ENCODE assay signal across 9 cellular contexts in genomic region chr9:36855443-36856315, GRCh38.
A peak's percentile ranks its signal among the peaks of the same experiment; 100 is the strongest.
DNase-seq lines count a peak whose midpoint lies in the region; ATAC-seq and TF ChIP-seq lines count a peak whose summit lies in the region.
"Had no signal": no experiment of that assay in that cellular context is flagged by ENCODE, and none has a peak within 500 bp of the region (broad histone marks: within the 10 kb centered on the region; RNA-seq: fewer than 3 reads in every experiment).

No MANE protein-coding gene starts in this region.

- H3K36me3 ChIP-seq in adrenal gland (replicated peaks in 1 of 2) = no peaks in the 10 kb centered on the region

- TF ChIP-seq POLR2A in adrenal gland (IDR thresholded peaks at IDR 0.05) = no peak

- peaks cover 12% of the 10 kb centered on the region for H3K36me3 Mint-ChIP-seq in memory B cell

- ATAC-seq in memory B cell (ENCODE audit: low read depth) (peak; percentile 81), HG02970 (IDR thresholded peaks at IDR 0.05; ENCODE audit: low FRiP score, unreplicated experiment) (no peak)

- H3K4me1 Mint-ChIP-seq in memory B cell = peaks cover 19% of the 10 kb centered on the region

- no peak overlapping the region for H3K4me3 Mint-ChIP-seq in memory B cell
- H3K4me3 Mint-ChIP-seq: nephron had no signal

- H3K4me3 ChIP-seq in adrenal gland = no peak overlapping the region

- H3K27ac Mint-ChIP-seq in memory B cell = peak overlapping the region; percentile 93
- H3K27ac Mint-ChIP-seq: nephron had no signal

- WGBS in adrenal gland, 4 donors = 57 to 67% (median 63%) methylated on average over 8 to 9 of the region's 9 CpGs

- H3K9me3 ChIP-seq in adrenal gland (replicated peaks in 1 of 3) = no peaks in the 10 kb centered on the region

- H3K27me3 Mint-ChIP-seq in memory B cell = no peaks in the 10 kb centered on the region

- no peaks in the 10 kb centered on the region for H3K27me3 ChIP-seq in adrenal gland

- TF ChIP-seq CTCF in adrenal gland (IDR thresholded peaks at IDR 0.05) = no peak

- no peak overlapping the region for H3K27ac ChIP-seq in adrenal gland

- intact Hi-C loops in adrenal gland (cut with DNase I) = no loop called here

- DNase-seq in SIG-M5 treated with dmso at 0.1 percent for 504 hours (lab: John Stamatoyannopoulos, UW; ENCODE audit: unreplicated experiment) (peak; percentile 37), SIG-M5 (lab: John Stamatoyannopoulos, UW) (no peak), HT-29 (ENCODE audit: low spot score) (peak; percentile 60), memory B cell (ENCODE audit: low spot score in 2 of 2) (no peak), DMS153 (lab: John Stamatoyannopoulos, UW) (no peak), adrenal gland (no peak)
- peak; percentile 48 to 53 for DNase-seq in activated CD4-positive, alpha-beta T cell treated with anti-CD3 and anti-CD28 coated beads, Interleukin-2, amount 50 U/mL, for 48 hours

- no peaks in the 10 kb centered on the region for H3K9me3 Mint-ChIP-seq in memory B cell
- H3K9me3 Mint-ChIP-seq: nephron had no signal

- no peaks in the 10 kb centered on the region for H3K4me1 ChIP-seq in adrenal gland (replicated peaks in 1 of 2)

Comparison
In these comparisons a context has a peak if more than half of its experiments do, and no peak if none do; other contexts are left out.
1. DNase-seq: peak in SIG-M5 treated with dmso at 0.1 percent for 504 hours (single experiment), HT-29 (single experiment) and activated CD4-positive, alpha-beta T cell treated with anti-CD3 and anti-CD28 coated beads, Interleukin-2, amount 50 U/mL, for 48 hours (2 of 2); none in SIG-M5 (single experiment), memory B cell (0 of 2), DMS153 (single experiment) and adrenal gland (0 of 7).